8 cellular contexts compared by ENCODE assay signal in genomic region chr11:66510271-66510989, GRCh38. TPM values are rescaled to one million over a fixed set of nuclear protein-coding genes. Genes with fewer than 3 reads are reported as not detected.
DNase-seq lines count a peak whose midpoint lies in the region; ATAC-seq and TF ChIP-seq lines count a peak whose summit lies in the region.

BBS1 (plus strand) TSS chr11:66510635; CDS start chr11:66510660, 25 bp downstream.

- H3K36me3 ChIP-seq in ascending aorta (peaks cover 0 to 11% of the 10 kb centered on the region in 2 donors), vagina (no peaks in the 10 kb centered on the region)

- DNase-seq in GM04503 (ENCODE audit: low read depth) = peak; percentile 38
- peak; percentile 55 for DNase-seq in NCI-H1694 (lab: John Stamatoyannopoulos, UW)
- peak; percentile 59 for DNase-seq in T-helper 22 cell (ENCODE audit: low read depth)
- DNase-seq in ascending aorta (ENCODE audit: low spot score in 2 of 2) = peak; percentile 30 to 89
- DNase-seq in hepatic stellate cell (ENCODE audit: low spot score) = peak; percentile 85
- peak; percentile 42 for DNase-seq in renal cortical epithelial cell (ENCODE audit: low read depth)
- no peak for DNase-seq in vagina (ENCODE audit: extremely low spot score in 2 of 2)

- intact Hi-C loops in ascending aorta (cut with DNase I) = loop anchor here (1.0 kb wide), 1 partner anchor 30 kb away; the partner anchor contains the start of gene DPP3
- intact Hi-C loops in vagina (cut with DNase I) = no loop called here

- peak within 1 kb of the TSS; percentile 67 to 87 for H3K4me3 ChIP-seq in ascending aorta
- peak within 1 kb of the TSS; percentile 61 to 78 for H3K4me3 ChIP-seq in vagina

- H3K9me3 ChIP-seq in ascending aorta = no peaks in the 10 kb centered on the region
- no peaks in the 10 kb centered on the region for H3K9me3 ChIP-seq in vagina

- H3K27ac ChIP-seq in ascending aorta (peak within 1 kb of the TSS; percentile 39 to 63), vagina (peak within 1 kb of the TSS; percentile 71)

- peak in 1 of 2 donors; percentile 23 for TF ChIP-seq POLR2A in vagina (IDR thresholded peaks at IDR 0.05)

- H3K27me3 ChIP-seq in ascending aorta (no peaks in the 10 kb centered on the region), vagina (no peaks in the 10 kb centered on the region)

- peak; percentile 92 for ATAC-seq in HG02642 (IDR thresholded peaks at IDR 0.05; ENCODE audit: poor library complexity, unreplicated experiment)

- TF ChIP-seq CTCF in ascending aorta (IDR thresholded peaks at IDR 0.05) = no peak
- TF ChIP-seq CTCF in vagina (IDR thresholded peaks at IDR 0.05) = peak in 1 of 3 experiments; percentile 12

- peaks cover 0 to 12% of the 10 kb centered on the region in 2 donors for H3K4me1 ChIP-seq in ascending aorta
- H3K4me1 ChIP-seq in vagina = peaks cover 11% of the 10 kb centered on the region

RNA-seq across cellular contexts. Expression of gene BBS1, which starts in this region (rescaled TPM):
- total RNA-seq in ascending aorta = 39.6 TPM
- total RNA-seq in renal cortical epithelial cell = 20.7 and 120 TPM in 2 replicates
- total RNA-seq in vagina = 53.8 TPM

Comparison
In these comparisons a context has a peak if more than half of its experiments do, and no peak if none do; other contexts are left out.
1. DNase-seq: peak in GM04503 (single experiment), NCI-H1694 (single experiment), T-helper 22 cell (single experiment), ascending aorta (2 of 2), hepatic stellate cell (single experiment) and renal cortical epithelial cell (single experiment); none in vagina (0 of 2).